11 cellular contexts compared by ENCODE assay signal in genomic region chr17:55161935-55162555, GRCh38.
DNase-seq lines count a peak whose midpoint lies in the region; ATAC-seq, FAIRE-seq and TF ChIP-seq lines count a peak whose summit lies in the region.
"Had no signal": no experiment of that assay in that cellular context is flagged by ENCODE, and none has a peak within 500 bp of the region (broad histone marks: within the 10 kb centered on the region; RNA-seq: fewer than 3 reads in every experiment).

No MANE protein-coding gene starts in this region.

- H3K9me1 ChIP-seq in endothelial cell of umbilical vein (replicated peaks; ENCODE audit: control insufficient read depth, extremely low read depth, insufficient read depth, low read length) = no peaks in the 10 kb centered on the region

- CTCF ChIA-PET in endothelial cell of umbilical vein (lab: Charles Lee) = no interaction called here

- peak overlapping the region; percentile 18 for H3K27ac Mint-ChIP-seq in osteocyte (ENCODE audit: unreplicated experiment)
- H3K27ac Mint-ChIP-seq in nephron progenitor cell = no peak overlapping the region
- H3K27ac Mint-ChIP-seq: activated CD4-positive, alpha-beta T cell treated with anti-CD3 and anti-CD28 coated beads, Interleukin-2, amount 10 ng/mL, durations not matched to agents 24 days and 14 days; activated naive CD4-positive, alpha-beta T cell treated with anti-CD3 and anti-CD28 coated beads, Interleukin-2, amount 10 ng/mL, durations not matched to agents 7 days and 5 days had no signal

- no peak overlapping the region for H3K4me3 ChIP-seq in OCI-LY3 (ENCODE audit: low read length)
- H3K4me3 ChIP-seq in endothelial cell of umbilical vein (replicated peaks in 1 of 3; ENCODE audit: insufficient read depth in 1 of 3, low read depth in 1 of 3, low read length in 3 of 3) = no peak overlapping the region
- no peak overlapping the region for H3K4me3 ChIP-seq in heart left ventricle
- H3K4me3 ChIP-seq: right atrium auricular region had no signal

- H3K36me3 Mint-ChIP-seq in osteocyte (ENCODE audit: unreplicated experiment) = peaks cover 8% of the 10 kb centered on the region
- peaks cover 35% of the 10 kb centered on the region for H3K36me3 Mint-ChIP-seq in nephron progenitor cell (ENCODE audit: low read depth)
- H3K36me3 Mint-ChIP-seq: activated naive CD4-positive, alpha-beta T cell treated with anti-CD3 and anti-CD28 coated beads, Interleukin-2, amount 10 ng/mL, durations not matched to agents 7 days and 5 days had no signal

- H3K79me2 ChIP-seq in OCI-LY3 (ENCODE audit: low read length) (no peaks in the 10 kb centered on the region), endothelial cell of umbilical vein (ENCODE audit: control insufficient read depth, insufficient read depth, low read length) (no peaks in the 10 kb centered on the region)

- ATAC-seq in heart left ventricle (no peak), GM18870 (IDR thresholded peaks at IDR 0.05; ENCODE audit: unreplicated experiment) (no peak)

- H3K4me1 ChIP-seq in OCI-LY3 (ENCODE audit: low read length) (peaks cover 39% of the 10 kb centered on the region), endothelial cell of umbilical vein (ENCODE audit: control insufficient read depth, extremely low read depth, insufficient read depth, low read length) (peaks cover 29% of the 10 kb centered on the region), heart left ventricle (no peaks in the 10 kb centered on the region)
- H3K4me1 ChIP-seq: right atrium auricular region had no signal

- intact Hi-C loops in endothelial cell of umbilical vein (cut with micrococcal nuclease) = loop anchor here (1.0 kb wide), 1 partner anchor 15 kb away; no protein-coding TSS in a partner anchor
- intact Hi-C loops in heart left ventricle (cut with DNase I) = no loop called here

- peaks cover 48% of the 10 kb centered on the region for H3K4me1 Mint-ChIP-seq in osteocyte (ENCODE audit: unreplicated experiment)
- peaks cover 4% of the 10 kb centered on the region for H3K4me1 Mint-ChIP-seq in nephron progenitor cell
- H3K4me1 Mint-ChIP-seq: activated CD4-positive, alpha-beta T cell treated with anti-CD3 and anti-CD28 coated beads, Interleukin-2, amount 10 ng/mL, durations not matched to agents 24 days and 14 days; activated naive CD4-positive, alpha-beta T cell treated with anti-CD3 and anti-CD28 coated beads, Interleukin-2, amount 10 ng/mL, durations not matched to agents 7 days and 5 days had no signal

- H3K27me3 ChIP-seq in OCI-LY3 (ENCODE audit: low read depth, low read length) (no peaks in the 10 kb centered on the region), endothelial cell of umbilical vein (ENCODE audit: control insufficient read depth in 2 of 2, insufficient read depth in 2 of 2, low read length in 2 of 2) (no peaks in the 10 kb centered on the region), heart left ventricle (no peaks in the 10 kb centered on the region)
- H3K27me3 ChIP-seq: right atrium auricular region had no signal

- H3K27me3 Mint-ChIP-seq in osteocyte (ENCODE audit: unreplicated experiment) (no peaks in the 10 kb centered on the region), nephron progenitor cell (ENCODE audit: low read depth, poor library complexity) (peaks cover 2% of the 10 kb centered on the region)
- H3K27me3 Mint-ChIP-seq: activated CD4-positive, alpha-beta T cell treated with anti-CD3 and anti-CD28 coated beads, Interleukin-2, amount 10 ng/mL, durations not matched to agents 24 days and 14 days; activated naive CD4-positive, alpha-beta T cell treated with anti-CD3 and anti-CD28 coated beads, Interleukin-2, amount 10 ng/mL, durations not matched to agents 7 days and 5 days had no signal

- H3K9me3 Mint-ChIP-seq in osteocyte (ENCODE audit: unreplicated experiment) = peaks cover 11% of the 10 kb centered on the region
- H3K9me3 Mint-ChIP-seq in nephron progenitor cell = no peaks in the 10 kb centered on the region
- H3K9me3 Mint-ChIP-seq: activated CD4-positive, alpha-beta T cell treated with anti-CD3 and anti-CD28 coated beads, Interleukin-2, amount 10 ng/mL, durations not matched to agents 24 days and 14 days; activated naive CD4-positive, alpha-beta T cell treated with anti-CD3 and anti-CD28 coated beads, Interleukin-2, amount 10 ng/mL, durations not matched to agents 7 days and 5 days had no signal

- BruUV-seq in endothelial cell of umbilical vein (replicated peaks; lab: Mats Ljungman, UMichigan) = no TSS peak

- H3K4me3 Mint-ChIP-seq in osteocyte (ENCODE audit: unreplicated experiment) (no peak overlapping the region), nephron progenitor cell (no peak overlapping the region)
- H3K4me3 Mint-ChIP-seq: activated CD4-positive, alpha-beta T cell treated with anti-CD3 and anti-CD28 coated beads, Interleukin-2, amount 10 ng/mL, durations not matched to agents 24 days and 14 days; activated naive CD4-positive, alpha-beta T cell treated with anti-CD3 and anti-CD28 coated beads, Interleukin-2, amount 10 ng/mL, durations not matched to agents 7 days and 5 days had no signal

- TF ChIP-seq POLR2A in endothelial cell of umbilical vein (IDR thresholded peaks at IDR 0.05; ENCODE audit: low read depth, low read length) (no peak), heart left ventricle (IDR thresholded peaks at IDR 0.05) (no peak)

- dilution Hi-C loops in endothelial cell of umbilical vein (cut with MboI; ENCODE audit: extremely low pct_ligation_motif_present, low sequenced_read_pairs) = no loop called here

- H3K27ac ChIP-seq in OCI-LY3 (ENCODE audit: low read length) (no peak overlapping the region), endothelial cell of umbilical vein (ENCODE audit: insufficient read depth, low read depth, low read length) (peak overlapping the region; percentile 43), heart left ventricle (no peak overlapping the region)
- H3K27ac ChIP-seq: right atrium auricular region had no signal

- 88 to 90% (median 89%) methylated on average over 7 of the region's 7 CpGs for WGBS in heart left ventricle, 4 donors

- H3K4me2 ChIP-seq in OCI-LY3 (ENCODE audit: low read length) (peak overlapping the region; percentile 10; the same call in 1 of the 2 replicates), endothelial cell of umbilical vein (ENCODE audit: insufficient read depth, low read length) (peak overlapping the region; percentile 56)

- H3K9me3 ChIP-seq in OCI-LY3 (ENCODE audit: insufficient read depth, low read length) (no peaks in the 10 kb centered on the region), endothelial cell of umbilical vein (replicated peaks; ENCODE audit: control insufficient read depth, insufficient read depth, low read length) (no peaks in the 10 kb centered on the region), heart left ventricle (no peaks in the 10 kb centered on the region)
- H3K9me3 ChIP-seq: right atrium auricular region had no signal

- H3K36me3 ChIP-seq in OCI-LY3 (replicated peaks; ENCODE audit: low read depth, low read length) (peaks cover 5% of the 10 kb centered on the region), endothelial cell of umbilical vein (ENCODE audit: control insufficient read depth in 2 of 2, extremely low read depth in 1 of 2, insufficient read depth in 2 of 2, low read length in 2 of 2) (no peaks in the 10 kb centered on the region), heart left ventricle (peaks cover 0 to 11% (median 0%) of the 10 kb centered on the region in 9 donors)
- H3K36me3 ChIP-seq: right atrium auricular region had no signal

- no peak for TF ChIP-seq CTCF in OCI-LY3 (IDR thresholded peaks at IDR 0.05; ENCODE audit: low read depth, low read length)
- no peak for TF ChIP-seq CTCF in endothelial cell of umbilical vein (IDR thresholded peaks at IDR 0.05; ENCODE audit: extremely low read depth in 1 of 2, insufficient read depth in 1 of 2, low read depth in 1 of 2, low read length in 2 of 2)
- TF ChIP-seq CTCF in osteocyte (IDR thresholded peaks at IDR 0.05) = no peak
- no peak for TF ChIP-seq CTCF in heart left ventricle (IDR thresholded peaks at IDR 0.05)
- TF ChIP-seq CTCF in nephron progenitor cell (IDR thresholded peaks at IDR 0.05) = no peak

- DNase-seq in ELR (ENCODE audit: low read depth) = peak; percentile 99
- peak; percentile 53 for DNase-seq in endothelial cell of umbilical vein (ENCODE audit: low read depth, low spot score)
- DNase-seq in osteocyte (ENCODE audit: extremely low spot score, unreplicated experiment) = no peak
- no peak for DNase-seq in heart left ventricle
- DNase-seq in nephron progenitor cell = no peak
- DNase-seq: activated CD4-positive, alpha-beta T cell treated with anti-CD3 and anti-CD28 coated beads, Interleukin-2, amount 10 ng/mL, durations not matched to agents 24 days and 14 days; activated naive CD4-positive, alpha-beta T cell treated with anti-CD3 and anti-CD28 coated beads, Interleukin-2, amount 10 ng/mL, durations not matched to agents 7 days and 5 days; NCI-H2171 had no signal

- H4K20me1 ChIP-seq in OCI-LY3 (ENCODE audit: insufficient read depth, low read length) (no peaks in the 10 kb centered on the region), endothelial cell of umbilical vein (replicated peaks; ENCODE audit: control insufficient read depth, extremely low read depth, insufficient read depth, low read length) (no peaks in the 10 kb centered on the region)

- H2AFZ ChIP-seq in OCI-LY3 (ENCODE audit: low read depth, low read length) (no peak overlapping the region), endothelial cell of umbilical vein (ENCODE audit: low read depth, low read length) (no peak overlapping the region)

- H3K9ac ChIP-seq in OCI-LY3 (ENCODE audit: low read length) = no peak overlapping the region
- H3K9ac ChIP-seq in endothelial cell of umbilical vein (replicated peaks; ENCODE audit: extremely low read depth, insufficient read depth, low read length) = no peak overlapping the region

- POLR2A ChIA-PET in endothelial cell of umbilical vein (lab: Charles Lee) = no interaction called here

- FAIRE-seq in endothelial cell of umbilical vein (lab: Jason Lieb, UNC) = peak; percentile 58

TF ChIP-seq in endothelial cell of umbilical vein, 7 proteins besides CTCF, POLR2A, EP300 and RAD21:
- TF ChIP-seq MAX (IDR thresholded peaks at IDR 0.05; ENCODE audit: insufficient read depth, insufficient read length) (no peak), JUN (IDR thresholded peaks at IDR 0.05; ENCODE audit: borderline replicate concordance, insufficient read depth, insufficient read length, low read depth) (peak; percentile 64), EZH2 (IDR thresholded peaks at IDR 0.05; ENCODE audit: borderline replicate concordance, low read depth, low read length, severe bottlenecking) (no peak), POLR2AphosphoS5 (IDR thresholded peaks at IDR 0.05; ENCODE audit: insufficient read depth, low read depth, low read length) (peak; percentile 44), FOS (IDR thresholded peaks at IDR 0.05; ENCODE audit: borderline replicate concordance, insufficient read depth, low read length) (peak; percentile 97), MYC (IDR thresholded peaks at IDR 0.05; ENCODE audit: low read depth, low read length) (no peak), GATA2 (IDR thresholded peaks at IDR 0.05; ENCODE audit: insufficient read depth, insufficient read length, low read depth, low read length) (peak; percentile 61)

Comparison
In these comparisons a context has a peak if more than half of its experiments do, and no peak if none do; other contexts are left out.
1. DNase-seq: peak in ELR (single experiment) and endothelial cell of umbilical vein (single experiment); none in osteocyte (single experiment), heart left ventricle (0 of 5) and nephron progenitor cell (single experiment).